9 cellular contexts compared by ENCODE assay signal in the genomic region with DNA sequence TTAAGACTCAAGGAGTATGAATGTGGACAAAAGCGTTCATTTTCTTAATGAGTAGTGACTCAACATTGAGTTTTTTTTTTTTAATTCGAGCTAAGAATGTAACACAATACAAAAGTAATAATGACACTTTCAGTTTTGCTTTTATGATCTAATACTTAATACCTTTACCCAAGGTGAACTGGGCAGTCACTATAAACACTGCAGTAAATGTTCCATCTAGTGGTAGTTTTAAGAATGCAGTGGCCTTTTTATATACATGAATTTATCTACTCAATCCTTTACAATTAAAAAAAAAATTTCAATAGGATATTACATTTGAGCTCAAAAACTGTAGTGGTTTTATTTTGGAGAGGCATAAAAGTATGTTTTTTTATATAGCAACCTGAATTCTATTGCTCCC. TPM values are rescaled to one million over a fixed set of nuclear protein-coding genes. Genes with fewer than 3 reads are reported as not detected.
DNase-seq lines count a peak whose midpoint lies in the region; ATAC-seq and TF ChIP-seq lines count a peak whose summit lies in the region.
"Had no signal": no experiment of that assay in that cellular context is flagged by ENCODE, and none has a peak within 500 bp of the region (broad histone marks: within the 10 kb centered on the region; RNA-seq: fewer than 3 reads in every experiment).

No MANE protein-coding gene starts in this region.

- peaks cover 5% of the 10 kb centered on the region for H3K36me3 ChIP-seq in CD8-positive, alpha-beta T cell (ENCODE audit: insufficient read depth, low read length)

- peaks cover 20% of the 10 kb centered on the region for H3K4me1 ChIP-seq in CD8-positive, alpha-beta T cell (ENCODE audit: insufficient read depth, low read length)

- peaks cover 29% of the 10 kb centered on the region for H3K4me1 Mint-ChIP-seq in CD8-positive, alpha-beta T cell (ENCODE audit: low read depth)
- H3K4me1 Mint-ChIP-seq in progenitor cell of endocrine pancreas (ENCODE audit: low read depth) (peaks cover 15% of the 10 kb centered on the region), glutamatergic neuron (ENCODE audit: low read depth, unreplicated experiment) (no peaks in the 10 kb centered on the region)

- POLR2A ChIA-PET in CD8-positive, alpha-beta T cell (lab: Charles Lee) = interaction anchor here (2.0 to 3.1 kb wide), 3 partner anchors 19 to 103 kb away, joined by 6 to 17 read pairs (median 14); partner anchors contain the start of gene PDK3

- peak; percentile 83 for ATAC-seq in CD8-positive, alpha-beta T cell
- ATAC-seq in GM18870 (IDR thresholded peaks at IDR 0.05; ENCODE audit: unreplicated experiment) = peak; percentile 83

- peak; percentile 50 for TF ChIP-seq CTCF in CD8-positive, alpha-beta T cell (IDR thresholded peaks at IDR 0.05)
- peak; percentile 62 for TF ChIP-seq CTCF in progenitor cell of endocrine pancreas (IDR thresholded peaks at IDR 0.05; ENCODE audit: unreplicated experiment)
- TF ChIP-seq CTCF in glutamatergic neuron (IDR thresholded peaks at IDR 0.05; ENCODE audit: partially characterized antibody, unreplicated experiment) = no peak

- H3K27me3 ChIP-seq in CD8-positive, alpha-beta T cell (ENCODE audit: insufficient read depth, low read length) = no peaks in the 10 kb centered on the region
- H3K27me3 ChIP-seq: neutrophil had no signal

- H3K4me3 ChIP-seq in CD8-positive, alpha-beta T cell (ENCODE audit: low read depth, low read length) = no peak overlapping the region

- H3K9me3 Mint-ChIP-seq in CD8-positive, alpha-beta T cell = no peaks in the 10 kb centered on the region
- no peaks in the 10 kb centered on the region for H3K9me3 Mint-ChIP-seq in progenitor cell of endocrine pancreas (ENCODE audit: low read depth)
- H3K9me3 Mint-ChIP-seq in glutamatergic neuron (ENCODE audit: unreplicated experiment) = no peaks in the 10 kb centered on the region

- H3K9me3 ChIP-seq in CD8-positive, alpha-beta T cell (ENCODE audit: low read length) = no peaks in the 10 kb centered on the region
- H3K9me3 ChIP-seq: neutrophil had no signal

- CTCF ChIA-PET in CD8-positive, alpha-beta T cell (lab: Charles Lee) = interaction anchor here (0.6 to 9.0 kb wide), 24 partner anchors 10 to 824 kb away, joined by 3 to 175 read pairs (median 4); partner anchors contain the start of gene PDK3

- peak overlapping the region; percentile 50 for H3K4me3 Mint-ChIP-seq in CD8-positive, alpha-beta T cell
- H3K4me3 Mint-ChIP-seq in progenitor cell of endocrine pancreas (ENCODE audit: low read depth) (no peak overlapping the region), glutamatergic neuron (ENCODE audit: unreplicated experiment) (no peak overlapping the region)

- no peaks in the 10 kb centered on the region for H3K27me3 Mint-ChIP-seq in CD8-positive, alpha-beta T cell (ENCODE audit: low read depth)
- H3K27me3 Mint-ChIP-seq in progenitor cell of endocrine pancreas (no peaks in the 10 kb centered on the region), glutamatergic neuron (ENCODE audit: unreplicated experiment) (no peaks in the 10 kb centered on the region)

- intact Hi-C loops in CD8-positive, alpha-beta T cell (cut with DNase I, micrococcal nuclease) = loop anchor here (1.0 to 10.0 kb wide), 7 partner anchors 18 to 128 kb away; partner anchors contain the start of gene PDK3 (in 1 of the 2)

- H3K27ac ChIP-seq in CD8-positive, alpha-beta T cell (ENCODE audit: low read depth, low read length) = no peak overlapping the region
- H3K27ac ChIP-seq: neutrophil had no signal

- DNase-seq in CD8-positive, alpha-beta T cell = no peak
- peak; percentile 7 for DNase-seq in NCI-H2196 treated with DMSO at 0.1 percent for 48 hours (lab: John Stamatoyannopoulos, UW; ENCODE audit: unreplicated experiment)
- peak; percentile 32 to 38 for DNase-seq in dermis microvascular lymphatic vessel endothelial cell (ENCODE audit: low read depth in 2 of 2)
- no peak for DNase-seq in progenitor cell of endocrine pancreas (ENCODE audit: low spot score, unreplicated experiment)
- DNase-seq in glutamatergic neuron = no peak
- no peak for DNase-seq in medulla oblongata (ENCODE audit: extremely low spot score)
- no peak for DNase-seq in stimulated activated CD4-positive, alpha-beta T cell treated with anti-CD3 and anti-CD28 coated beads, Interleukin-1b, Interleukin-23, amount 100 ng/mL, for 48 hours

- H3K36me3 Mint-ChIP-seq in CD8-positive, alpha-beta T cell = peaks cover 31% of the 10 kb centered on the region
- H3K36me3 Mint-ChIP-seq in progenitor cell of endocrine pancreas (ENCODE audit: insufficient read depth) (peaks cover 8% of the 10 kb centered on the region), glutamatergic neuron (ENCODE audit: unreplicated experiment) (no peaks in the 10 kb centered on the region)

- H3K27ac Mint-ChIP-seq in CD8-positive, alpha-beta T cell = peak overlapping the region; percentile 55
- H3K27ac Mint-ChIP-seq in progenitor cell of endocrine pancreas (no peak overlapping the region), glutamatergic neuron (ENCODE audit: unreplicated experiment) (no peak overlapping the region)

RNA-seq across cellular contexts. Expression of gene PDK3, which starts 33.9 kb away (rescaled TPM):
- 10 to 100 TPM; 13.3 to 16.8 TPM for total RNA-seq in CD8-positive, alpha-beta T cell
- 3.0 and 3.7 TPM in 2 replicates for total RNA-seq in dermis microvascular lymphatic vessel endothelial cell
- total RNA-seq in progenitor cell of endocrine pancreas = 43.7 and 45.4 TPM in 2 replicates
- 12.1 TPM for total RNA-seq in glutamatergic neuron (ENCODE audit: unreplicated experiment)

Comparison
In these comparisons a context has a peak if more than half of its experiments do, and no peak if none do; other contexts are left out.
1. DNase-seq: peak in NCI-H2196 treated with DMSO at 0.1 percent for 48 hours (single experiment) and dermis microvascular lymphatic vessel endothelial cell (2 of 2); none in CD8-positive, alpha-beta T cell (0 of 7), progenitor cell of endocrine pancreas (single experiment), glutamatergic neuron (single experiment), medulla oblongata (single experiment) and stimulated activated CD4-positive, alpha-beta T cell treated with anti-CD3 and anti-CD28 coated beads, Interleukin-1b, Interleukin-23, amount 100 ng/mL, for 48 hours (single experiment).